In genomic region chr10:112973046-112973445, GRCh38 we compare ENCODE assay signal across 19 cellular contexts. TPM values are rescaled to one million over a fixed set of nuclear protein-coding genes. Genes with fewer than 3 reads are reported as not detected.
DNase-seq lines count a peak whose midpoint lies in the region; ATAC-seq, FAIRE-seq and TF ChIP-seq lines count a peak whose summit lies in the region.
"Had no signal": no experiment of that assay in that cellular context is flagged by ENCODE, and none has a peak within 500 bp of the region (broad histone marks: within the 10 kb centered on the region; RNA-seq: fewer than 3 reads in every experiment).

No MANE protein-coding gene starts in this region.

- H3K36me3 ChIP-seq in GM23338 (ENCODE audit: insufficient read depth) (peaks cover 27% of the 10 kb centered on the region), astrocyte (ENCODE audit: insufficient read depth, low read length) (peaks cover 5% of the 10 kb centered on the region), psoas muscle (ENCODE audit: insufficient read depth in 1 of 2, low read depth in 1 of 2) (peaks cover 0 to 6% of the 10 kb centered on the region in 2 donors), osteoblast (ENCODE audit: insufficient read depth, low read length) (peaks cover 11% of the 10 kb centered on the region), smooth muscle cell (ENCODE audit: low read depth) (no peaks in the 10 kb centered on the region)

- H3K4me2 ChIP-seq in GM23338 (no peak overlapping the region), astrocyte (ENCODE audit: low read length) (no peak overlapping the region), osteoblast (ENCODE audit: insufficient read depth, low read length) (no peak overlapping the region), smooth muscle cell (no peak overlapping the region)
- H3K4me2 ChIP-seq: A549 had no signal

- H3K4me1 Mint-ChIP-seq in GM23338 = peaks cover 46% of the 10 kb centered on the region
- peaks cover 15% of the 10 kb centered on the region for H3K4me1 Mint-ChIP-seq in astrocyte (ENCODE audit: low read depth, unreplicated experiment)

- H2AFZ ChIP-seq in GM23338 (no peak overlapping the region), astrocyte (ENCODE audit: low read depth, low read length) (no peak overlapping the region), osteoblast (ENCODE audit: low read length) (no peak overlapping the region), smooth muscle cell (ENCODE audit: low read depth) (no peak overlapping the region)

- 0 out of 2 replicates have a peak overlapping the region, but pooled peaks have one; percentile 6 for H3K27ac ChIP-seq in GM23338 (ENCODE audit: low read depth)
- no peak overlapping the region for H3K27ac ChIP-seq in astrocyte (ENCODE audit: low read depth, low read length)
- no peak overlapping the region for H3K27ac ChIP-seq in psoas muscle
- no peak overlapping the region for H3K27ac ChIP-seq in coronary artery
- no peak overlapping the region for H3K27ac ChIP-seq in osteoblast (ENCODE audit: low read depth, low read length)
- H3K27ac ChIP-seq in smooth muscle cell (ENCODE audit: low read depth) = no peak overlapping the region
- H3K27ac ChIP-seq: 22Rv1, A549, C4-2B had no signal

- H3K27me3 Mint-ChIP-seq in GM23338 (ENCODE audit: insufficient read depth, low read depth, poor library complexity) (peaks cover 5% of the 10 kb centered on the region), astrocyte (ENCODE audit: low read depth, unreplicated experiment) (no peaks in the 10 kb centered on the region)

- H3K9ac ChIP-seq in astrocyte (ENCODE audit: low read length) (no peak overlapping the region), smooth muscle cell (ENCODE audit: low read depth) (no peak overlapping the region)

- no peak for FAIRE-seq in astrocyte (lab: Jason Lieb, UNC)
- FAIRE-seq: A549, D721Med, H1 had no signal

- H3K4me3 ChIP-seq in GM23338 (no peak overlapping the region), astrocyte (ENCODE audit: insufficient read depth, low read depth, low read length) (no peak overlapping the region), psoas muscle (no peak overlapping the region), coronary artery (no peak overlapping the region), osteoblast (ENCODE audit: insufficient read depth, low read length) (no peak overlapping the region), smooth muscle cell (no peak overlapping the region)
- H3K4me3 ChIP-seq: A549 had no signal

- TF ChIP-seq CTCF in GM23338 (conservative IDR thresholded peaks at IDR 0.05; ENCODE audit: low read depth in 2 of 2) (no peak), astrocyte (IDR thresholded peaks at IDR 0.05; ENCODE audit: insufficient read depth, low read depth, low read length) (no peak), psoas muscle (IDR thresholded peaks at IDR 0.05) (no peak), coronary artery (IDR thresholded peaks at IDR 0.05) (no peak), osteoblast (IDR thresholded peaks at IDR 0.05; ENCODE audit: extremely low read depth, low read depth, low read length) (no peak), smooth muscle cell (IDR thresholded peaks at IDR 0.05; ENCODE audit: borderline replicate concordance, insufficient read depth, poor library complexity, severe bottlenecking) (no peak)

- no peaks in the 10 kb centered on the region for H3K9me3 Mint-ChIP-seq in GM23338
- no peaks in the 10 kb centered on the region for H3K9me3 Mint-ChIP-seq in astrocyte (ENCODE audit: unreplicated experiment)
- H3K9me3 Mint-ChIP-seq: CD4-positive, alpha-beta T cell; H9 had no signal

- H3K27ac Mint-ChIP-seq in GM23338 = no peak overlapping the region
- no peak overlapping the region for H3K27ac Mint-ChIP-seq in astrocyte (ENCODE audit: unreplicated experiment)
- H3K27ac Mint-ChIP-seq: CD4-positive, alpha-beta T cell had no signal

- no peak for ATAC-seq in GM23338
- peak; percentile 48 to 75 (median 66) for ATAC-seq in psoas muscle

- WGBS in psoas muscle, 3 donors = 27 to 46% (median 35%) methylated on average over 5 of the region's 5 CpGs
- WGBS in smooth muscle cell (ENCODE audit: low lambda C conversion rate) = 81% methylated on average over 5 of the region's 5 CpGs

- peaks cover 76% of the 10 kb centered on the region for H3K36me3 Mint-ChIP-seq in GM23338 (ENCODE audit: low read depth)
- peaks cover 23% of the 10 kb centered on the region for H3K36me3 Mint-ChIP-seq in astrocyte (ENCODE audit: low read depth, unreplicated experiment)

- H3K9me2 ChIP-seq in GM23338 (ENCODE audit: insufficient read depth) = no peaks in the 10 kb centered on the region

- H3K4me1 ChIP-seq in GM23338 (ENCODE audit: insufficient read depth) = peaks cover 44% of the 10 kb centered on the region
- H3K4me1 ChIP-seq in astrocyte (ENCODE audit: insufficient read depth, low read length) = no peaks in the 10 kb centered on the region
- peaks cover 6% of the 10 kb centered on the region for H3K4me1 ChIP-seq in psoas muscle
- H3K4me1 ChIP-seq in osteoblast (ENCODE audit: insufficient read depth, low read length) = no peaks in the 10 kb centered on the region
- H3K4me1 ChIP-seq in smooth muscle cell (ENCODE audit: low read depth) = peaks cover 6% of the 10 kb centered on the region

- peaks cover 93% of the 10 kb centered on the region for H4K20me1 ChIP-seq in GM23338 (replicated peaks; ENCODE audit: insufficient read depth)
- peaks cover 69% of the 10 kb centered on the region for H4K20me1 ChIP-seq in astrocyte (ENCODE audit: insufficient read depth, low read length)
- H4K20me1 ChIP-seq in osteoblast (ENCODE audit: insufficient read depth, low read length) = peaks cover 51% of the 10 kb centered on the region
- H4K20me1 ChIP-seq in smooth muscle cell (ENCODE audit: low read depth) = peaks cover 100% of the 10 kb centered on the region

- H3F3A ChIP-seq in GM23338 (replicated peaks; ENCODE audit: low read depth) (peaks cover 23% of the 10 kb centered on the region; the same call in 1 of the 2 replicates), smooth muscle cell (ENCODE audit: low read depth) (peaks cover 5% of the 10 kb centered on the region)

- DNase-seq in DMS 273 (lab: John Stamatoyannopoulos, UW; ENCODE audit: unreplicated experiment) = peak; percentile 12
- no peak for DNase-seq in DMS 273 treated with DMSO at 0.1 percent for 48 hours (lab: John Stamatoyannopoulos, UW)
- no peak for DNase-seq in GM23338 (ENCODE audit: low spot score)
- no peak for DNase-seq in astrocyte (ENCODE audit: low read depth)
- DNase-seq in psoas muscle = no peak
- DNase-seq in coronary artery (ENCODE audit: low spot score) = no peak
- DNase-seq in osteoblast (ENCODE audit: insufficient read length, low spot score, missing footprints) = no peak
- no peak for DNase-seq in smooth muscle cell (lab: John Stamatoyannopoulos, UW; ENCODE audit: unreplicated experiment)
- DNase-seq: AML-193; CD4-positive, alpha-beta T cell; DMS79 treated with DMSO at 0.1 percent for 48 hours; GF-D8; H9 had no signal

- H3K27me3 ChIP-seq in GM23338 (ENCODE audit: insufficient read depth) = no peaks in the 10 kb centered on the region
- no peaks in the 10 kb centered on the region for H3K27me3 ChIP-seq in astrocyte (ENCODE audit: insufficient read depth, low read length)
- no peaks in the 10 kb centered on the region for H3K27me3 ChIP-seq in psoas muscle (ENCODE audit: insufficient read depth in 3 of 3, low read length in 2 of 3)
- no peaks in the 10 kb centered on the region for H3K27me3 ChIP-seq in osteoblast (ENCODE audit: insufficient read depth, low read length)
- H3K27me3 ChIP-seq in smooth muscle cell (ENCODE audit: low read depth) = no peaks in the 10 kb centered on the region

- intact Hi-C loops in psoas muscle (cut with DNase I) = no loop called here

- no peak overlapping the region for H3K4me3 Mint-ChIP-seq in GM23338
- H3K4me3 Mint-ChIP-seq in astrocyte (ENCODE audit: unreplicated experiment) = peak overlapping the region; percentile 43
- H3K4me3 Mint-ChIP-seq: CD4-positive, alpha-beta T cell; H9 had no signal

- H3K9me3 ChIP-seq in astrocyte (ENCODE audit: insufficient read depth, low read depth, low read length) = no peaks in the 10 kb centered on the region
- no peaks in the 10 kb centered on the region for H3K9me3 ChIP-seq in psoas muscle
- H3K9me3 ChIP-seq in osteoblast (ENCODE audit: low read depth, low read length) = no peaks in the 10 kb centered on the region
- H3K9me3 ChIP-seq in smooth muscle cell (replicated peaks; ENCODE audit: low read depth) = no peaks in the 10 kb centered on the region
- H3K9me3 ChIP-seq: A549, Caco-2 had no signal

- H3K79me2 ChIP-seq in GM23338 (replicated peaks; ENCODE audit: insufficient read depth) = peaks cover 100% of the 10 kb centered on the region
- peaks cover 78% of the 10 kb centered on the region for H3K79me2 ChIP-seq in astrocyte (ENCODE audit: insufficient read depth, low read length)
- H3K79me2 ChIP-seq in osteoblast (ENCODE audit: insufficient read depth, low read length) = peaks cover 56% of the 10 kb centered on the region
- H3K79me2 ChIP-seq in smooth muscle cell (ENCODE audit: low read depth) = peaks cover 99% of the 10 kb centered on the region

TF ChIP-seq in GM23338, 12 proteins besides CTCF, POLR2A, EP300 and RAD21 (continues in another document):
- TF ChIP-seq EZH2 (IDR thresholded peaks at IDR 0.05; ENCODE audit: low read depth, unreplicated experiment) = no peak
- TF ChIP-seq JUNB (IDR thresholded peaks at IDR 0.05; ENCODE audit: unreplicated experiment) = no peak
- no peak for TF ChIP-seq ETS1 (IDR thresholded peaks at IDR 0.05)

RNA-seq across cellular contexts. Expression of gene TCF7L2, which starts 23.0 kb away (rescaled TPM):
- total RNA-seq in GM23338 (2014; rRNA removed; shearing (Covaris generic)) = 27.0 and 32.2 TPM in 2 replicates
- 80.8 and 89.7 TPM in 2 replicates for polyA plus RNA-seq in GM23338 (2016; fragmentation: Nextera tagmentation; extraction: Ambion mirVana)
- 52.1 and 52.4 TPM in 2 replicates for total RNA-seq in astrocyte
- total RNA-seq in psoas muscle = 1 to 10 TPM; 4.3 to 8.5 (median 5.9) TPM
- polyA plus RNA-seq in psoas muscle = 1 to 10 TPM; 1.8 to 3.4 (median 2.5) TPM
- 9.0 and 10.6 TPM in 2 replicates for total RNA-seq in osteoblast
- 9.1 and 14.6 TPM in 2 replicates for total RNA-seq in smooth muscle cell
- polyA plus RNA-seq in smooth muscle cell = 17.7 and 21.6 TPM in 2 replicates
